Comparison of ENCODE assay signal across 11 cellular contexts in genomic region chr3:188697127-188697526, GRCh38.
DNase-seq lines count a peak whose midpoint lies in the region; ATAC-seq lines count a peak whose summit lies in the region.
"Had no signal": no experiment of that assay in that cellular context is flagged by ENCODE, and none has a peak within 500 bp of the region (broad histone marks: within the 10 kb centered on the region; RNA-seq: fewer than 3 reads in every experiment).

No MANE protein-coding gene starts in this region.

- H3K36me3 Mint-ChIP-seq in activated T-cell treated with anti-CD3 and anti-CD28 coated beads, Interleukin-2, amount 50 U/mL, for 4 hours (ENCODE audit: insufficient read depth), result peaks cover 2% of the 10 kb centered on the region

- no peak overlapping the region for H3K27ac ChIP-seq in substantia nigra (ENCODE audit: low read depth, low read length, poor library complexity, severe bottlenecking)

- H3K4me3 Mint-ChIP-seq in activated T-cell treated with anti-CD3 and anti-CD28 coated beads, Interleukin-2, amount 50 U/mL, for 4 hours, result no peak overlapping the region
- H3K4me3 Mint-ChIP-seq: HFFc6 had no signal

- no peak for DNase-seq in activated T-cell treated with anti-CD3 and anti-CD28 coated beads, Interleukin-2, amount 50 U/mL, for 4 hours
- DNase-seq in SHP77 treated with DMSO at 0.1 percent for 48 hours (lab: John Stamatoyannopoulos, UW) (no peak), substantia nigra (lab: John Stamatoyannopoulos, UW) (no peak), T1000 (lab: John Stamatoyannopoulos, UW) (no peak), occipital lobe (lab: John Stamatoyannopoulos, UW) (no peak)
- DNase-seq: foreskin fibroblast, HFFc6, NCI-H1694 treated with DMSO at 0.1 percent for 48 hours had no signal

- H3K4me1 Mint-ChIP-seq in activated T-cell treated with anti-CD3 and anti-CD28 coated beads, Interleukin-2, amount 50 U/mL, for 4 hours (ENCODE audit: low read depth), result peaks cover 29% of the 10 kb centered on the region

- H3K27me3 Mint-ChIP-seq in activated T-cell treated with anti-CD3 and anti-CD28 coated beads, Interleukin-2, amount 50 U/mL, for 4 hours (ENCODE audit: low read depth), result no peaks in the 10 kb centered on the region

- peak; percentile 90 for ATAC-seq in GM18502 (IDR thresholded peaks at IDR 0.05; ENCODE audit: poor library complexity, unreplicated experiment)
- peak; percentile 74 for ATAC-seq in GM19372 (IDR thresholded peaks at IDR 0.05; ENCODE audit: low read depth, unreplicated experiment)
- peak; percentile 69 for ATAC-seq in HG03060 (IDR thresholded peaks at IDR 0.05; ENCODE audit: low read depth, unreplicated experiment)
- ATAC-seq in activated T-cell treated with anti-CD3 and anti-CD28 coated beads, Interleukin-2, amount 50 U/mL, for 4 hours, result peak; percentile 41 to 46

- no peaks in the 10 kb centered on the region for H3K9me3 Mint-ChIP-seq in activated T-cell treated with anti-CD3 and anti-CD28 coated beads, Interleukin-2, amount 50 U/mL, for 4 hours
- H3K9me3 Mint-ChIP-seq: HFFc6 had no signal
